In the genomic region with DNA sequence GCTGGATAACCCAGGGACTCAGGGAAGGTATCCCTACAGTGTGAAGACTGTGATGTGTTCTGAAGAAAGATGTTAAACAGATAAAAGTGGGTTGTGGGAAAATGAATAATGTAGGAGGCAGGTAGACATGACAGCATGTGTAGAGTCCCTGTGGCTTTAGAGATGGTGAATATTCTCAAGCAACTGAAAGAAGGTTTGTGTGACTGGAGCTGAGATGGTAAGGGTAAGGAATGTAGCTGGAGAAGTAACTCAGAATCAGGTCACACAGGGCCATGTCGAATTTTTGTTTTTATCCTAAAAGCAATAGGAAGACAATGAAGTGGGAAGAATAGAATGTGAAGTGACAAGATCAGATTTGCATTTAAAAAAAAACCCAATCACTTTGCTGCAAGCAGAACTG, we compare ENCODE assay signal across 1 cellular context.
TF ChIP-seq lines count a peak whose summit lies in the region.

No MANE protein-coding gene starts in this region.

TF ChIP-seq in A549, 52 proteins besides CTCF, POLR2A, EP300 and RAD21:
- TF ChIP-seq, protein P1, sequence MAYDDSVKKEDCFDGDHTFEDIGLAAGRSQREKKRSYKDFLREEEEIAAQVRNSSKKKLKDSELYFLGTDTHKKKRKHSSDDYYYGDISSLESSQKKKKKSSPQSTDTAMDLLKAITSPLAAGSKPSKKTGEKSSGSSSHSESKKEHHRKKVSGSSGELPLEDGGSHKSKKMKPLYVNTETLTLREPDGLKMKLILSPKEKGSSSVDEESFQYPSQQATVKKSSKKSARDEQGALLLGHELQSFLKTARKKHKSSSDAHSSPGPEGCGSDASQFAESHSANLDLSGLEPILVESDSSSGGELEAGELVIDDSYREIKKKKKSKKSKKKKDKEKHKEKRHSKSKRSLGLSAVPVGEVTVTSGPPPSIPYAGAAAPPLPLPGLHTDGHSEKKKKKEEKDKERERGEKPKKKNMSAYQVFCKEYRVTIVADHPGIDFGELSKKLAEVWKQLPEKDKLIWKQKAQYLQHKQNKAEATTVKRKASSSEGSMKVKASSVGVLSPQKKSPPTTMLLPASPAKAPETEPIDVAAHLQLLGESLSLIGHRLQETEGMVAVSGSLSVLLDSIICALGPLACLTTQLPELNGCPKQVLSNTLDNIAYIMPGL (CRISPR knock-in tag; IDR thresholded peaks at IDR 0.05; ENCODE audit: borderline replicate concordance) = no peak
- no peak for TF ChIP-seq CEBPB (IDR thresholded peaks at IDR 0.05)
- TF ChIP-seq RNF2 (IDR thresholded peaks at IDR 0.05; ENCODE audit: borderline replicate concordance, low read depth) = no peak
- TF ChIP-seq FOSB (CRISPR knock-in tag; IDR thresholded peaks at IDR 0.05) = no peak
- no peak for TF ChIP-seq HDAC2 (IDR thresholded peaks at IDR 0.05)
- TF ChIP-seq MAFK (IDR thresholded peaks at IDR 0.05; ENCODE audit: partially characterized antibody) = no peak
- TF ChIP-seq POLR2AphosphoS2 (conservative IDR thresholded peaks at IDR 0.05; ENCODE audit: low read length) = no peak
- no peak for TF ChIP-seq SMC3 (IDR thresholded peaks at IDR 0.05)
- no peak for TF ChIP-seq CBX8 (IDR thresholded peaks at IDR 0.05)
- no peak for TF ChIP-seq EHF (CRISPR knock-in tag; IDR thresholded peaks at IDR 0.05)
- TF ChIP-seq PHF8 (IDR thresholded peaks at IDR 0.05; ENCODE audit: borderline replicate concordance, low read depth) = no peak
- TF ChIP-seq TFCP2L1 (CRISPR knock-in tag; IDR thresholded peaks at IDR 0.05) = no peak
- TF ChIP-seq KDM1A (IDR thresholded peaks at IDR 0.05; ENCODE audit: low read depth) = no peak
- TF ChIP-seq, protein P2, sequence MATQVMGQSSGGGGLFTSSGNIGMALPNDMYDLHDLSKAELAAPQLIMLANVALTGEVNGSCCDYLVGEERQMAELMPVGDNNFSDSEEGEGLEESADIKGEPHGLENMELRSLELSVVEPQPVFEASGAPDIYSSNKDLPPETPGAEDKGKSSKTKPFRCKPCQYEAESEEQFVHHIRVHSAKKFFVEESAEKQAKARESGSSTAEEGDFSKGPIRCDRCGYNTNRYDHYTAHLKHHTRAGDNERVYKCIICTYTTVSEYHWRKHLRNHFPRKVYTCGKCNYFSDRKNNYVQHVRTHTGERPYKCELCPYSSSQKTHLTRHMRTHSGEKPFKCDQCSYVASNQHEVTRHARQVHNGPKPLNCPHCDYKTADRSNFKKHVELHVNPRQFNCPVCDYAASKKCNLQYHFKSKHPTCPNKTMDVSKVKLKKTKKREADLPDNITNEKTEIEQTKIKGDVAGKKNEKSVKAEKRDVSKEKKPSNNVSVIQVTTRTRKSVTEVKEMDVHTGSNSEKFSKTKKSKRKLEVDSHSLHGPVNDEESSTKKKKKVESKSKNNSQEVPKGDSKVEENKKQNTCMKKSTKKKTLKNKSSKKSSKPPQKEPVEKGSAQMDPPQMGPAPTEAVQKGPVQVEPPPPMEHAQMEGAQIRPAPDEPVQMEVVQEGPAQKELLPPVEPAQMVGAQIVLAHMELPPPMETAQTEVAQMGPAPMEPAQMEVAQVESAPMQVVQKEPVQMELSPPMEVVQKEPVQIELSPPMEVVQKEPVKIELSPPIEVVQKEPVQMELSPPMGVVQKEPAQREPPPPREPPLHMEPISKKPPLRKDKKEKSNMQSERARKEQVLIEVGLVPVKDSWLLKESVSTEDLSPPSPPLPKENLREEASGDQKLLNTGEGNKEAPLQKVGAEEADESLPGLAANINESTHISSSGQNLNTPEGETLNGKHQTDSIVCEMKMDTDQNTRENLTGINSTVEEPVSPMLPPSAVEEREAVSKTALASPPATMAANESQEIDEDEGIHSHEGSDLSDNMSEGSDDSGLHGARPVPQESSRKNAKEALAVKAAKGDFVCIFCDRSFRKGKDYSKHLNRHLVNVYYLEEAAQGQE (IDR thresholded peaks at IDR 0.05) = no peak
- TF ChIP-seq, protein P3, sequence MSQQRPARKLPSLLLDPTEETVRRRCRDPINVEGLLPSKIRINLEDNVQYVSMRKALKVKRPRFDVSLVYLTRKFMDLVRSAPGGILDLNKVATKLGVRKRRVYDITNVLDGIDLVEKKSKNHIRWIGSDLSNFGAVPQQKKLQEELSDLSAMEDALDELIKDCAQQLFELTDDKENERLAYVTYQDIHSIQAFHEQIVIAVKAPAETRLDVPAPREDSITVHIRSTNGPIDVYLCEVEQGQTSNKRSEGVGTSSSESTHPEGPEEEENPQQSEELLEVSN (IDR thresholded peaks at IDR 0.05; ENCODE audit: borderline replicate concordance, low read depth) = no peak
- TF ChIP-seq JUNB (IDR thresholded peaks at IDR 0.05) = no peak
- no peak for TF ChIP-seq ZC3H11A (IDR thresholded peaks at IDR 0.05)
TF ChIP-seq in A549: peak in this region for 0.
